Comparison of ENCODE assay signal across 1 cellular context in the genomic region with DNA sequence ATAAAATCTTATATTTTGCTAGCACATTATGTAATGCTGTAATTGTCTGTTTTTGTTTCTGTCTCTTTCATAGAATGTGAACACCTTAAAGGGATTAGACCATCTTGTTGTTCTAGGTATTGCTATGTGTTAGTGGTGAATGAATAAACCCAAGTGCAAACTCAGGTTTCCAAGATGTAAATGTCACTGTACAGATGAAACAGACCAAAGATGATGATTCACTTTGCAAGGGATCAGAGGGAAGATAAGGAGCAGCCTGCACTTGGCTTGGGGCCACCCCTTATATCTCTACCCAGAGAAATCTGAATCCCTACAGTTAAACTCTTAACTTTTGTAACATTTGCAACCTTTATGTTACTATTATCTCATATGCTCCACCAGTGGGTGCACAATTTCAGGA.
TF ChIP-seq lines count a peak whose summit lies in the region.

No MANE protein-coding gene starts in this region.

TF ChIP-seq in K562, 482 proteins besides CTCF, POLR2A, EP300 and RAD21 (continued from another document and continues in another):
- TF ChIP-seq, protein P1, sequence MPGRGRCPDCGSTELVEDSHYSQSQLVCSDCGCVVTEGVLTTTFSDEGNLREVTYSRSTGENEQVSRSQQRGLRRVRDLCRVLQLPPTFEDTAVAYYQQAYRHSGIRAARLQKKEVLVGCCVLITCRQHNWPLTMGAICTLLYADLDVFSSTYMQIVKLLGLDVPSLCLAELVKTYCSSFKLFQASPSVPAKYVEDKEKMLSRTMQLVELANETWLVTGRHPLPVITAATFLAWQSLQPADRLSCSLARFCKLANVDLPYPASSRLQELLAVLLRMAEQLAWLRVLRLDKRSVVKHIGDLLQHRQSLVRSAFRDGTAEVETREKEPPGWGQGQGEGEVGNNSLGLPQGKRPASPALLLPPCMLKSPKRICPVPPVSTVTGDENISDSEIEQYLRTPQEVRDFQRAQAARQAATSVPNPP (IDR thresholded peaks at IDR 0.05; ENCODE audit: borderline replicate concordance, insufficient read depth, insufficient read length) = no peak
- TF ChIP-seq, protein P2, sequence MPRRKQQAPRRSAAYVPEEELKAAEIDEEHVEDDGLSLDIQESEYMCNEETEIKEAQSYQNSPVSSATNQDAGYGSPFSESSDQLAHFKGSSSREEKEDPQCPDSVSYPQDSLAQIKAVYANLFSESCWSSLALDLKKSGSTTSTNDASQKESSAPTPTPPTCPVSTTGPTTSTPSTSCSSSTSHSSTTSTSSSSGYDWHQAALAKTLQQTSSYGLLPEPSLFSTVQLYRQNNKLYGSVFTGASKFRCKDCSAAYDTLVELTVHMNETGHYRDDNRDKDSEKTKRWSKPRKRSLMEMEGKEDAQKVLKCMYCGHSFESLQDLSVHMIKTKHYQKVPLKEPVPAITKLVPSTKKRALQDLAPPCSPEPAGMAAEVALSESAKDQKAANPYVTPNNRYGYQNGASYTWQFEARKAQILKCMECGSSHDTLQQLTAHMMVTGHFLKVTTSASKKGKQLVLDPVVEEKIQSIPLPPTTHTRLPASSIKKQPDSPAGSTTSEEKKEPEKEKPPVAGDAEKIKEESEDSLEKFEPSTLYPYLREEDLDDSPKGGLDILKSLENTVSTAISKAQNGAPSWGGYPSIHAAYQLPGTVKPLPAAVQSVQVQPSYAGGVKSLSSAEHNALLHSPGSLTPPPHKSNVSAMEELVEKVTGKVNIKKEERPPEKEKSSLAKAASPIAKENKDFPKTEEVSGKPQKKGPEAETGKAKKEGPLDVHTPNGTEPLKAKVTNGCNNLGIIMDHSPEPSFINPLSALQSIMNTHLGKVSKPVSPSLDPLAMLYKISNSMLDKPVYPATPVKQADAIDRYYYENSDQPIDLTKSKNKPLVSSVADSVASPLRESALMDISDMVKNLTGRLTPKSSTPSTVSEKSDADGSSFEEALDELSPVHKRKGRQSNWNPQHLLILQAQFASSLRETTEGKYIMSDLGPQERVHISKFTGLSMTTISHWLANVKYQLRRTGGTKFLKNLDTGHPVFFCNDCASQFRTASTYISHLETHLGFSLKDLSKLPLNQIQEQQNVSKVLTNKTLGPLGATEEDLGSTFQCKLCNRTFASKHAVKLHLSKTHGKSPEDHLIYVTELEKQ (CRISPR knock-in tag; IDR thresholded peaks at IDR 0.05) = no peak
- no peak for TF ChIP-seq KDM2B (CRISPR knock-in tag; IDR thresholded peaks at IDR 0.05)
- TF ChIP-seq, protein P3, sequence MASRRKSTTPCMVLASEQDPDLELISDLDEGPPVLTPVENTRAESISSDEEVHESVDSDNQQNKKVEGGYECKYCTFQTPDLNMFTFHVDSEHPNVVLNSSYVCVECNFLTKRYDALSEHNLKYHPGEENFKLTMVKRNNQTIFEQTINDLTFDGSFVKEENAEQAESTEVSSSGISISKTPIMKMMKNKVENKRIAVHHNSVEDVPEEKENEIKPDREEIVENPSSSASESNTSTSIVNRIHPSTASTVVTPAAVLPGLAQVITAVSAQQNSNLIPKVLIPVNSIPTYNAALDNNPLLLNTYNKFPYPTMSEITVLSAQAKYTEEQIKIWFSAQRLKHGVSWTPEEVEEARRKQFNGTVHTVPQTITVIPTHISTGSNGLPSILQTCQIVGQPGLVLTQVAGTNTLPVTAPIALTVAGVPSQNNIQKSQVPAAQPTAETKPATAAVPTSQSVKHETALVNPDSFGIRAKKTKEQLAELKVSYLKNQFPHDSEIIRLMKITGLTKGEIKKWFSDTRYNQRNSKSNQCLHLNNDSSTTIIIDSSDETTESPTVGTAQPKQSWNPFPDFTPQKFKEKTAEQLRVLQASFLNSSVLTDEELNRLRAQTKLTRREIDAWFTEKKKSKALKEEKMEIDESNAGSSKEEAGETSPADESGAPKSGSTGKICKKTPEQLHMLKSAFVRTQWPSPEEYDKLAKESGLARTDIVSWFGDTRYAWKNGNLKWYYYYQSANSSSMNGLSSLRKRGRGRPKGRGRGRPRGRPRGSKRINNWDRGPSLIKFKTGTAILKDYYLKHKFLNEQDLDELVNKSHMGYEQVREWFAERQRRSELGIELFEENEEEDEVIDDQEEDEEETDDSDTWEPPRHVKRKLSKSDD (conservative IDR thresholded peaks at IDR 0.05; ENCODE audit: low read length) = no peak
- TF ChIP-seq SNIP1 (IDR thresholded peaks at IDR 0.05; ENCODE audit: low read depth) = no peak
- TF ChIP-seq ERF (CRISPR knock-in tag; IDR thresholded peaks at IDR 0.05) = no peak
- peak; percentile 92 to 95 for TF ChIP-seq KDM1A (IDR thresholded peaks at IDR 0.05)
- peak in 1 of 2 experiments; percentile 47; a peak in 1 of 4 replicates for TF ChIP-seq TEAD1 (CRISPR knock-in tag; IDR thresholded peaks at IDR 0.05)
- no peak for TF ChIP-seq LARP7 (IDR thresholded peaks at IDR 0.05)
- no peak for TF ChIP-seq ZNF79 (CRISPR knock-in tag; IDR thresholded peaks at IDR 0.05; ENCODE audit: low read depth)
- TF ChIP-seq, protein P4, sequence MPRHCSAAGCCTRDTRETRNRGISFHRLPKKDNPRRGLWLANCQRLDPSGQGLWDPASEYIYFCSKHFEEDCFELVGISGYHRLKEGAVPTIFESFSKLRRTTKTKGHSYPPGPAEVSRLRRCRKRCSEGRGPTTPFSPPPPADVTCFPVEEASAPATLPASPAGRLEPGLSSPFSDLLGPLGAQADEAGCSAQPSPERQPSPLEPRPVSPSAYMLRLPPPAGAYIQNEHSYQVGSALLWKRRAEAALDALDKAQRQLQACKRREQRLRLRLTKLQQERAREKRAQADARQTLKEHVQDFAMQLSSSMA (CRISPR knock-in tag; IDR thresholded peaks at IDR 0.05) = no peak
- TF ChIP-seq ZNF76 (CRISPR knock-in tag; IDR thresholded peaks at IDR 0.05; ENCODE audit: borderline replicate concordance) = no peak
- no peak for TF ChIP-seq ZC3H4 (CRISPR knock-in tag; IDR thresholded peaks at IDR 0.05; ENCODE audit: borderline replicate concordance)
- TF ChIP-seq, protein P5, sequence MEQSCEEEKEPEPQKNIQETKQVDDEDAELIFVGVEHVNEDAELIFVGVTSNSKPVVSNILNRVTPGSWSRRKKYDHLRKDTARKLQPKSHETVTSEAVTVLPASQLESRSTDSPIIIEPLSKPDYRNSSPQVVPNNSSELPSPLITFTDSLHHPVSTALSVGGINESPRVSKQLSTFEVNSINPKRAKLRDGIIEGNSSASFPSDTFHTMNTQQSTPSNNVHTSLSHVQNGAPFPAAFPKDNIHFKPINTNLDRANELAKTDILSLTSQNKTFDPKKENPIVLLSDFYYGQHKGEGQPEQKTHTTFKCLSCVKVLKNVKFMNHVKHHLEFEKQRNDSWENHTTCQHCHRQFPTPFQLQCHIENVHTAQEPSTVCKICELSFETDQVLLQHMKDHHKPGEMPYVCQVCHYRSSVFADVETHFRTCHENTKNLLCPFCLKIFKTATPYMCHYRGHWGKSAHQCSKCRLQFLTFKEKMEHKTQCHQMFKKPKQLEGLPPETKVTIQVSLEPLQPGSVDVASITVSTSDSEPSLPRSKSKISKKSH (CRISPR knock-in tag; IDR thresholded peaks at IDR 0.05) = no peak
- TF ChIP-seq E2F3 (CRISPR knock-in tag; IDR thresholded peaks at IDR 0.05) = no peak
- TF ChIP-seq CBFA2T3 (IDR thresholded peaks at IDR 0.05) = peak; percentile 87
- TF ChIP-seq, protein P6, sequence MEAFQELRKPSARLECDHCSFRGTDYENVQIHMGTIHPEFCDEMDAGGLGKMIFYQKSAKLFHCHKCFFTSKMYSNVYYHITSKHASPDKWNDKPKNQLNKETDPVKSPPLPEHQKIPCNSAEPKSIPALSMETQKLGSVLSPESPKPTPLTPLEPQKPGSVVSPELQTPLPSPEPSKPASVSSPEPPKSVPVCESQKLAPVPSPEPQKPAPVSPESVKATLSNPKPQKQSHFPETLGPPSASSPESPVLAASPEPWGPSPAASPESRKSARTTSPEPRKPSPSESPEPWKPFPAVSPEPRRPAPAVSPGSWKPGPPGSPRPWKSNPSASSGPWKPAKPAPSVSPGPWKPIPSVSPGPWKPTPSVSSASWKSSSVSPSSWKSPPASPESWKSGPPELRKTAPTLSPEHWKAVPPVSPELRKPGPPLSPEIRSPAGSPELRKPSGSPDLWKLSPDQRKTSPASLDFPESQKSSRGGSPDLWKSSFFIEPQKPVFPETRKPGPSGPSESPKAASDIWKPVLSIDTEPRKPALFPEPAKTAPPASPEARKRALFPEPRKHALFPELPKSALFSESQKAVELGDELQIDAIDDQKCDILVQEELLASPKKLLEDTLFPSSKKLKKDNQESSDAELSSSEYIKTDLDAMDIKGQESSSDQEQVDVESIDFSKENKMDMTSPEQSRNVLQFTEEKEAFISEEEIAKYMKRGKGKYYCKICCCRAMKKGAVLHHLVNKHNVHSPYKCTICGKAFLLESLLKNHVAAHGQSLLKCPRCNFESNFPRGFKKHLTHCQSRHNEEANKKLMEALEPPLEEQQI (IDR thresholded peaks at IDR 0.05) = peak; percentile 22; the same call in 1 of the 2 replicates
- TF ChIP-seq, protein P7, sequence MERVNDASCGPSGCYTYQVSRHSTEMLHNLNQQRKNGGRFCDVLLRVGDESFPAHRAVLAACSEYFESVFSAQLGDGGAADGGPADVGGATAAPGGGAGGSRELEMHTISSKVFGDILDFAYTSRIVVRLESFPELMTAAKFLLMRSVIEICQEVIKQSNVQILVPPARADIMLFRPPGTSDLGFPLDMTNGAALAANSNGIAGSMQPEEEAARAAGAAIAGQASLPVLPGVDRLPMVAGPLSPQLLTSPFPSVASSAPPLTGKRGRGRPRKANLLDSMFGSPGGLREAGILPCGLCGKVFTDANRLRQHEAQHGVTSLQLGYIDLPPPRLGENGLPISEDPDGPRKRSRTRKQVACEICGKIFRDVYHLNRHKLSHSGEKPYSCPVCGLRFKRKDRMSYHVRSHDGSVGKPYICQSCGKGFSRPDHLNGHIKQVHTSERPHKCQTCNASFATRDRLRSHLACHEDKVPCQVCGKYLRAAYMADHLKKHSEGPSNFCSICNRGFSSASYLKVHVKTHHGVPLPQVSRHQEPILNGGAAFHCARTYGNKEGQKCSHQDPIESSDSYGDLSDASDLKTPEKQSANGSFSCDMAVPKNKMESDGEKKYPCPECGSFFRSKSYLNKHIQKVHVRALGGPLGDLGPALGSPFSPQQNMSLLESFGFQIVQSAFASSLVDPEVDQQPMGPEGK (CRISPR knock-in tag; IDR thresholded peaks at IDR 0.05; ENCODE audit: borderline replicate concordance) = no peak
- TF ChIP-seq, protein P8, sequence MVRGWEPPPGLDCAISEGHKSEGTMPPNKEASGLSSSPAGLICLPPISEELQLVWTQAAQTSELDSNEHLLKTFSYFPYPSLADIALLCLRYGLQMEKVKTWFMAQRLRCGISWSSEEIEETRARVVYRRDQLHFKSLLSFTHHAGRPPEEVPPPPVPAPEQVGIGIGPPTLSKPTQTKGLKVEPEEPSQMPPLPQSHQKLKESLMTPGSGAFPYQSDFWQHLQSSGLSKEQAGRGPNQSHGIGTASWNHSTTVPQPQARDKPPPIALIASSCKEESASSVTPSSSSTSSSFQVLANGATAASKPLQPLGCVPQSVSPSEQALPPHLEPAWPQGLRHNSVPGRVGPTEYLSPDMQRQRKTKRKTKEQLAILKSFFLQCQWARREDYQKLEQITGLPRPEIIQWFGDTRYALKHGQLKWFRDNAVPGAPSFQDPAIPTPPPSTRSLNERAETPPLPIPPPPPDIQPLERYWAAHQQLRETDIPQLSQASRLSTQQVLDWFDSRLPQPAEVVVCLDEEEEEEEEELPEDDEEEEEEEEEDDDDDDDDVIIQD (CRISPR knock-in tag; IDR thresholded peaks at IDR 0.05) = no peak
